9 cellular contexts compared by ENCODE assay signal in the genomic region with DNA sequence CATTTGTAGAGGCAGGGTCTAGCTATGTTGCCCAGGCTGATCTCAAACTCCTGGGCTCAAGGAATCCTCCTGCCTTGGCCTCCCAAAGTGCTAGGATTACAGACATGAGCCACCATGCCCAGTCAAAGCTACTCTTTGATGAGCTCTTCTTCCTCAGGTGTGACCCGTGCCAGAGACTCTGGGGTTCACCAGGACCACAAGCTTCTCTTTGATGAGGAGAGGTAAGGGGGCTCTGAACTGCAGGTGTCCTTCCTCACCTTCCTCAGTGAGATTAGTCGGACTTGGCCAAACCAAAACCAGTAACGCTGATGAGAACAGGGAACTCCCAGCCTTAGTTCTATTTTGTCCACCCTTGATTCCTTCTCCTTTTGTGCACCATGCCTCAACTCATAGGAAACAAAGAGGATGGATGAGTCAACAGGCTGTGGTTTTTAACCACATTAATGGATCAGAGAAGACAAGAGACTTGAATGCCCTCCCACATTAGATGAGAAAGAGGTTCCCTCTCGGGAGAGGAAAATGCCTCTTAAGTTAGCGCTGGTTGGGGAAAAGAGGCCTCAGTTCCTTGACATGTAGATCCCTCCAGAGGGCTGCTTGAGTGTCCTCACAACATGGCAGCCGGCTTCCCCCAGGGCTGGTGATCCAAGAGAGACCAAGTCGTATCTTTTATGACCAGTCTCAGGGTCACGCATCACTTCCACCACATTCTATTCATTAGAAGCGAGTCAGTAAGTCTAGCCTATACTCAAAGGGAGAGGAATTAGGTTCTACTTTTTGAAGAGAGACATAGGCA. TPM values are rescaled to one million over a fixed set of nuclear protein-coding genes. Genes with fewer than 3 reads are reported as not detected.
DNase-seq lines count a peak whose midpoint lies in the region; ATAC-seq and TF ChIP-seq lines count a peak whose summit lies in the region.
"Had no signal": no experiment of that assay in that cellular context is flagged by ENCODE, and none has a peak within 500 bp of the region (broad histone marks: within the 10 kb centered on the region; RNA-seq: fewer than 3 reads in every experiment).

No MANE protein-coding gene starts in this region.

- H3K9me2 ChIP-seq in SK-N-SH, result no peaks in the 10 kb centered on the region

- peaks cover 8% of the 10 kb centered on the region for H3K4me1 Mint-ChIP-seq in central memory CD8-positive, alpha-beta T cell
- H3K4me1 Mint-ChIP-seq in immature natural killer cell, result no peaks in the 10 kb centered on the region

- no peak overlapping the region for H3K4me3 ChIP-seq in SK-N-SH (ENCODE audit: low read depth in 2 of 2, low read length in 1 of 2)

- no peak overlapping the region for H3K4me3 Mint-ChIP-seq in central memory CD8-positive, alpha-beta T cell
- no peak overlapping the region for H3K4me3 Mint-ChIP-seq in immature natural killer cell

- H3K9me3 Mint-ChIP-seq in central memory CD8-positive, alpha-beta T cell, result no peaks in the 10 kb centered on the region
- no peaks in the 10 kb centered on the region for H3K9me3 Mint-ChIP-seq in immature natural killer cell

- H3K27ac Mint-ChIP-seq in central memory CD8-positive, alpha-beta T cell (ENCODE audit: low read depth), result peak overlapping the region; percentile 25
- H3K27ac Mint-ChIP-seq in immature natural killer cell, result no peak overlapping the region

- no peak overlapping the region for H3K4me2 ChIP-seq in SK-N-SH

- H3K27me3 Mint-ChIP-seq in central memory CD8-positive, alpha-beta T cell, result no peaks in the 10 kb centered on the region
- H3K27me3 Mint-ChIP-seq in immature natural killer cell (ENCODE audit: low read depth in 3 of 3), result peaks cover 0 to 11% (median 0%) of the 10 kb centered on the region in 3 donors

- no peaks in the 10 kb centered on the region for H3K36me3 ChIP-seq in SK-N-SH (replicated peaks in 1 of 2; ENCODE audit: control insufficient read depth in 1 of 2, insufficient read depth in 2 of 2, low read length in 1 of 2)

- POLR2A ChIA-PET in SK-N-SH (lab: Yijun Ruan, JAX), result no interaction called here

- no peaks in the 10 kb centered on the region for H3K9me3 ChIP-seq in SK-N-SH

- H3F3A ChIP-seq in SK-N-SH (replicated peaks; ENCODE audit: insufficient read depth), result no peaks in the 10 kb centered on the region

- H4K20me1 ChIP-seq in SK-N-SH (ENCODE audit: insufficient read depth), result no peaks in the 10 kb centered on the region

- H3K9ac ChIP-seq in SK-N-SH, result no peak overlapping the region

- whole genome bisulfite sequencing in SK-N-SH (ENCODE audit: low lambda C conversion rate), result 71% methylated on average over 9 of the region's 9 CpGs

- no peaks in the 10 kb centered on the region for H3K27me3 ChIP-seq in SK-N-SH (ENCODE audit: insufficient read depth)

- TF ChIP-seq CTCF in SK-N-SH (IDR thresholded peaks at IDR 0.05), result no peak

- peaks cover 4% of the 10 kb centered on the region in 2 experiments; a peak in 2 of 4 replicates for H3K4me1 ChIP-seq in SK-N-SH (ENCODE audit: control insufficient read depth in 1 of 2, insufficient read depth in 2 of 2, low read depth in 1 of 2, low read length in 1 of 2)

- no peak for TF ChIP-seq EP300 in SK-N-SH (IDR thresholded peaks at IDR 0.05; ENCODE audit: borderline replicate concordance in 1 of 2, low read depth in 1 of 2, low read length in 1 of 2)

- no peak overlapping the region for H2AFZ ChIP-seq in SK-N-SH (ENCODE audit: low read depth)

- DNase-seq in SK-N-SH (no peak), SIG-M5 (lab: John Stamatoyannopoulos, UW) (peak; percentile 62), occipital lobe (lab: John Stamatoyannopoulos, UW) (no peak), immature natural killer cell (no peak)
- DNase-seq in central memory CD8-positive, alpha-beta T cell (ENCODE audit: low spot score in 2 of 2), result no peak
- DNase-seq in stimulated activated CD4-positive, alpha-beta T cell treated with anti-CD3 and anti-CD28 coated beads, Interleukin-2, amount 100 ng/mL, for 48 hours, result peak; percentile 18 to 27
- DNase-seq: NCI-H1417 treated with DMSO at 0.1 percent for 48 hours had no signal

- H3K27ac ChIP-seq in SK-N-SH (ENCODE audit: low read depth in 2 of 2, low read length in 1 of 2), result no peak overlapping the region

- H3K79me2 ChIP-seq in SK-N-SH (ENCODE audit: insufficient read depth), result no peaks in the 10 kb centered on the region

- H3K36me3 Mint-ChIP-seq in central memory CD8-positive, alpha-beta T cell (ENCODE audit: insufficient read depth), result no peaks in the 10 kb centered on the region
- H3K36me3 Mint-ChIP-seq in immature natural killer cell, result no peaks in the 10 kb centered on the region

- ATAC-seq in SK-N-SH treated with all-trans-retinoic acid at 6 μM for 48 hours (no peak), GM21526 (IDR thresholded peaks at IDR 0.05; ENCODE audit: low FRiP score, unreplicated experiment) (no peak)
- no peak for ATAC-seq in central memory CD8-positive, alpha-beta T cell (replicated peaks; ENCODE audit: extremely low read depth, poor library complexity, severe bottlenecking)

- CTCF ChIA-PET in SK-N-SH (lab: Yijun Ruan, JAX), result interaction anchor here (0.7 to 1.3 kb wide), 3 partner anchors 10 to 540 kb away, joined by 3 to 4 read pairs (median 3); a partner anchor contains a TSS

- no peak for TF ChIP-seq RAD21 in SK-N-SH (IDR thresholded peaks at IDR 0.05; ENCODE audit: low read length)

TF ChIP-seq in SK-N-SH, 30 proteins besides CTCF, POLR2A, EP300 and RAD21:
- TF ChIP-seq, protein P1, sequence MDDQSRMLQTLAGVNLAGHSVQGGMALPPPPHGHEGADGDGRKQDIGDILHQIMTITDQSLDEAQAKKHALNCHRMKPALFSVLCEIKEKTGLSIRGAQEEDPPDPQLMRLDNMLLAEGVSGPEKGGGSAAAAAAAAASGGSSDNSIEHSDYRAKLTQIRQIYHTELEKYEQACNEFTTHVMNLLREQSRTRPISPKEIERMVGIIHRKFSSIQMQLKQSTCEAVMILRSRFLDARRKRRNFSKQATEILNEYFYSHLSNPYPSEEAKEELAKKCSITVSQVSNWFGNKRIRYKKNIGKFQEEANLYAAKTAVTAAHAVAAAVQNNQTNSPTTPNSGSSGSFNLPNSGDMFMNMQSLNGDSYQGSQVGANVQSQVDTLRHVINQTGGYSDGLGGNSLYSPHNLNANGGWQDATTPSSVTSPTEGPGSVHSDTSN (IDR thresholded peaks at IDR 0.05), result 0 out of 2 replicates have a peak, but pooled peaks have one; percentile 23
- TF ChIP-seq TCF12 (IDR thresholded peaks at IDR 0.05), result peak; percentile 7; the same call in 1 of the 2 replicates
- TF ChIP-seq FOSL2 (IDR thresholded peaks at IDR 0.05; ENCODE audit: borderline replicate concordance, low read depth), result peak; percentile 27; the same call in 1 of the 2 replicates
- TF ChIP-seq, protein P2, sequence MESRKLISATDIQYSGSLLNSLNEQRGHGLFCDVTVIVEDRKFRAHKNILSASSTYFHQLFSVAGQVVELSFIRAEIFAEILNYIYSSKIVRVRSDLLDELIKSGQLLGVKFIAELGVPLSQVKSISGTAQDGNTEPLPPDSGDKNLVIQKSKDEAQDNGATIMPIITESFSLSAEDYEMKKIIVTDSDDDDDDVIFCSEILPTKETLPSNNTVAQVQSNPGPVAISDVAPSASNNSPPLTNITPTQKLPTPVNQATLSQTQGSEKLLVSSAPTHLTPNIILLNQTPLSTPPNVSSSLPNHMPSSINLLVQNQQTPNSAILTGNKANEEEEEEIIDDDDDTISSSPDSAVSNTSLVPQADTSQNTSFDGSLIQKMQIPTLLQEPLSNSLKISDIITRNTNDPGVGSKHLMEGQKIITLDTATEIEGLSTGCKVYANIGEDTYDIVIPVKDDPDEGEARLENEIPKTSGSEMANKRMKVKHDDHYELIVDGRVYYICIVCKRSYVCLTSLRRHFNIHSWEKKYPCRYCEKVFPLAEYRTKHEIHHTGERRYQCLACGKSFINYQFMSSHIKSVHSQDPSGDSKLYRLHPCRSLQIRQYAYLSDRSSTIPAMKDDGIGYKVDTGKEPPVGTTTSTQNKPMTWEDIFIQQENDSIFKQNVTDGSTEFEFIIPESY (IDR thresholded peaks at IDR 0.05; ENCODE audit: borderline replicate concordance, low read depth), result no peak

TF ChIP-seq in SK-N-SH treated with all-trans-retinoic acid at 6 μM for 48 hours, 23 proteins besides CTCF, POLR2A, EP300 and RAD21 (continues in another document):
- no peak for TF ChIP-seq ZNF70 (CRISPR knock-in tag; IDR thresholded peaks at IDR 0.05)
- TF ChIP-seq ZC3H10 (CRISPR knock-in tag; IDR thresholded peaks at IDR 0.05), result no peak
- no peak for TF ChIP-seq GLIS3 (CRISPR knock-in tag; IDR thresholded peaks at IDR 0.05)
- no peak for TF ChIP-seq PPARA (CRISPR knock-in tag; IDR thresholded peaks at IDR 0.05; ENCODE audit: borderline replicate concordance)
- TF ChIP-seq ZNF565 (CRISPR knock-in tag; conservative IDR thresholded peaks at IDR 0.05; ENCODE audit: low read depth), result no peak
- no peak for TF ChIP-seq ARNTL (CRISPR knock-in tag; IDR thresholded peaks at IDR 0.05; ENCODE audit: borderline replicate concordance, low read depth)
- no peak for TF ChIP-seq ISL1 (CRISPR knock-in tag; IDR thresholded peaks at IDR 0.05)
- no peak for TF ChIP-seq RARB (CRISPR knock-in tag; IDR thresholded peaks at IDR 0.05)
- TF ChIP-seq ESRRG (CRISPR knock-in tag; IDR thresholded peaks at IDR 0.05), result no peak

RNA-seq across cellular contexts. Expression of a gene that starts 25.7 kb away (rescaled TPM):
- polyA plus RNA-seq in SK-N-SH (2012; rRNA removed) (10.1 and 13.0 TPM in 2 replicates), immature natural killer cell (10 to 100 TPM; 32.6 to 68.0 (median 43.2) TPM)
- polyA plus RNA-seq in SK-N-SH (2012; cell fraction: cytosol; rRNA removed), result 16.1 and 18.8 TPM in 2 replicates
- 10.4 and 16.2 TPM in 2 replicates for polyA plus RNA-seq in SK-N-SH (2012; cell fraction: nucleus; rRNA removed)
- total RNA-seq in occipital lobe, result 36.8 TPM

RNA-seq across cellular contexts. Expression of a gene that starts 31.8 kb away (rescaled TPM):
- polyA plus RNA-seq in SK-N-SH (2012; rRNA removed) (0.05 and 0.10 TPM in 2 replicates), immature natural killer cell (under 1 TPM in 1 of 3 donors, not detected in 2; 0.41 TPM)
- 0.07 and 0.08 TPM in 2 replicates for polyA plus RNA-seq in SK-N-SH (2012; cell fraction: cytosol; rRNA removed)
- polyA plus RNA-seq in SK-N-SH (2012; cell fraction: nucleus; rRNA removed), result 0.27 and 0.29 TPM in 2 replicates
- 1.4 TPM for total RNA-seq in occipital lobe

Comparison
In these comparisons a context has a peak if more than half of its experiments do, and no peak if none do; other contexts are left out.
1. DNase-seq: peak in SIG-M5 (single experiment) and stimulated activated CD4-positive, alpha-beta T cell treated with anti-CD3 and anti-CD28 coated beads, Interleukin-2, amount 100 ng/mL, for 48 hours (2 of 2); none in SK-N-SH (single experiment), central memory CD8-positive, alpha-beta T cell (0 of 2), occipital lobe (single experiment) and immature natural killer cell (0 of 3).